In genomic region chr1:212440419-212440818, GRCh38 we compare ENCODE assay signal across 30 cellular contexts. TPM values are rescaled to one million over a fixed set of nuclear protein-coding genes. Genes with fewer than 3 reads are reported as not detected.
DNase-seq lines count a peak whose midpoint lies in the region; ATAC-seq, FAIRE-seq and TF ChIP-seq lines count a peak whose summit lies in the region.
"Had no signal": no experiment of that assay in that cellular context is flagged by ENCODE, and none has a peak within 500 bp of the region (broad histone marks: within the 10 kb centered on the region; RNA-seq: fewer than 3 reads in every experiment).

No MANE protein-coding gene starts in this region.

- H3K4me1 ChIP-seq in HEK293 (ENCODE audit: control insufficient read depth, insufficient read depth, low read length), result no peaks in the 10 kb centered on the region
- H3K4me1 ChIP-seq in neural progenitor cell, result no peaks in the 10 kb centered on the region
- H3K4me1 ChIP-seq in colonic mucosa, result no peaks in the 10 kb centered on the region
- H3K4me1 ChIP-seq in PC-3 (ENCODE audit: insufficient read depth, low read length), result no peaks in the 10 kb centered on the region
- H3K4me1 ChIP-seq: SJCRH30 had no signal

- H3K9me3 ChIP-seq in HEK293 (ENCODE audit: control insufficient read depth, insufficient read depth, low read depth, low read length) (no peaks in the 10 kb centered on the region), neural progenitor cell (ENCODE audit: low read depth) (no peaks in the 10 kb centered on the region), colonic mucosa (no peaks in the 10 kb centered on the region), PC-3 (ENCODE audit: low read length) (no peaks in the 10 kb centered on the region)
- H3K9me3 ChIP-seq: A549; BLaER1 treated with 17β-estradiol and CSF1 and Interleukin-3, amounts not matched to agents 10 nM and 100 nM; SJCRH30 had no signal

- TF ChIP-seq CTCF in HEK293 (tag by site-specific recombination; IDR thresholded peaks at IDR 0.05), result no peak
- no peak for TF ChIP-seq CTCF in coronary artery (IDR thresholded peaks at IDR 0.05)
- TF ChIP-seq CTCF in neural progenitor cell (IDR thresholded peaks at IDR 0.05), result no peak
- TF ChIP-seq CTCF in colonic mucosa (IDR thresholded peaks at IDR 0.05), result no peak
- TF ChIP-seq CTCF in PC-3 (conservative IDR thresholded peaks at IDR 0.05; ENCODE audit: low read depth, low read length), result no peak

- no peaks in the 10 kb centered on the region for H3K9me3 Mint-ChIP-seq in neural progenitor cell
- H3K9me3 Mint-ChIP-seq: CD4-positive, alpha-beta memory T cell; HFFc6 had no signal

- no peaks in the 10 kb centered on the region for H3K27me3 Mint-ChIP-seq in neural progenitor cell (ENCODE audit: insufficient read depth, low read depth)
- H3K27me3 Mint-ChIP-seq: CD4-positive, alpha-beta memory T cell had no signal

- FAIRE-seq in HTR-8/SVneo (lab: Jason Lieb, UNC), result no peak
- FAIRE-seq: A549 had no signal

- peaks cover 9% of the 10 kb centered on the region for H3K4me1 Mint-ChIP-seq in neural progenitor cell

- POLR2A ChIA-PET in HEK293 (lab: Yijun Ruan, JAX), result interaction anchor here (0.6 kb wide), 1 partner anchor 749 kb away, joined by 4 read pairs; no protein-coding TSS in a partner anchor
- POLR2A ChIA-PET in PC-3 (lab: Charles Lee; ENCODE audit: unreplicated experiment), result no interaction called here

- no peaks in the 10 kb centered on the region for H4K20me1 ChIP-seq in neural progenitor cell (ENCODE audit: low read depth)
- no peaks in the 10 kb centered on the region for H4K20me1 ChIP-seq in PC-3 (ENCODE audit: low read length)

- no TSS peak for BruUV-seq in PC-3 (replicated peaks; lab: Mats Ljungman, UMichigan)

- no peaks in the 10 kb centered on the region for H3K9me2 ChIP-seq in PC-3 (replicated peaks; ENCODE audit: low read length)

- no peak for ATAC-seq in PC-3
- ATAC-seq: A549, Right ventricle myocardium inferior, SK-N-SH treated with all-trans-retinoic acid at 6 μM for 48 hours had no signal

- DNase-seq in coronary artery (ENCODE audit: low spot score), result peak; percentile 55
- DNase-seq in head of caudate nucleus, result peak in 32 of 42 donors; percentile 30 to 89 (median 64)
- no peak for DNase-seq in neural progenitor cell (ENCODE audit: low spot score)
- DNase-seq in colonic mucosa, result no peak
- DNase-seq in PC-3, result no peak
- no peak for DNase-seq in HTR-8/SVneo (ENCODE audit: insufficient read length, low spot score)
- DNase-seq: AML-193; CD4-positive, alpha-beta memory T cell; COR-L47; DMS 273 treated with DMSO at 0.1 percent for 48 hours; DND-41; H7; HFFc6; Karpas-422; NCI-H1092 treated with DMSO at 0.1 percent for 48 hours; NCI-H1436; NCI-H187 treated with DMSO at 0.1 percent for 48 hours; NCI-H2171 treated with DMSO at 0.1 percent for 48 hours; NCI-H446; NCI-H526; NCI-H82; NK-92 treated with Interleukin-12 subunit alpha and Interleukin-12 subunit beta, amount 100 ng/mL, for 24 hours; PC-9; SJCRH30 had no signal

- H2AFZ ChIP-seq in neural progenitor cell (replicated peaks) (no peak overlapping the region), PC-3 (ENCODE audit: low read length) (no peak overlapping the region)
- H2AFZ ChIP-seq: PC-9 had no signal

- H3K9ac ChIP-seq in neural progenitor cell (no peak overlapping the region), colonic mucosa (ENCODE audit: low read depth in 2 of 2, low read length in 2 of 2) (no peak overlapping the region), PC-3 (ENCODE audit: low read length) (no peak overlapping the region)
- H3K9ac ChIP-seq: BLaER1 treated with 17β-estradiol and CSF1 and Interleukin-3, amounts not matched to agents 10 nM and 100 nM had no signal

- intact Hi-C loops in head of caudate nucleus (cut with DNase I) (no loop called here), colonic mucosa (cut with DNase I) (no loop called here), PC-3 (cut with micrococcal nuclease) (no loop called here)

- H3K4me2 ChIP-seq in neural progenitor cell (no peak overlapping the region), PC-3 (ENCODE audit: low read length) (no peak overlapping the region)
- H3K4me2 ChIP-seq: A549; BLaER1 treated with 17β-estradiol and CSF1 and Interleukin-3, amounts not matched to agents 10 nM and 100 nM; PC-9 had no signal

- H3K27ac Mint-ChIP-seq in neural progenitor cell, result peak overlapping the region; percentile 33
- H3K27ac Mint-ChIP-seq: CD4-positive, alpha-beta memory T cell; HFFc6 had no signal

- H3K27me3 ChIP-seq in neural progenitor cell (no peaks in the 10 kb centered on the region), colonic mucosa (no peaks in the 10 kb centered on the region), PC-3 (ENCODE audit: low read length) (no peaks in the 10 kb centered on the region)
- H3K27me3 ChIP-seq: BLaER1 treated with 17β-estradiol and CSF1 and Interleukin-3, amounts not matched to agents 10 nM and 100 nM; SJCRH30 had no signal

- H3K36me3 ChIP-seq in HEK293 (ENCODE audit: control insufficient read depth in 2 of 2, insufficient read depth in 1 of 2, low read length in 2 of 2) (peaks cover 14 to 20% of the 10 kb centered on the region in 2 experiments; a peak in 2 of 3 replicates), neural progenitor cell (no peaks in the 10 kb centered on the region), colonic mucosa (no peaks in the 10 kb centered on the region), PC-3 (ENCODE audit: low read depth, low read length) (peaks cover 8% of the 10 kb centered on the region)
- H3K36me3 ChIP-seq: SJCRH30 had no signal

- no peaks in the 10 kb centered on the region for H3F3A ChIP-seq in neural progenitor cell (ENCODE audit: low read depth)
- no peaks in the 10 kb centered on the region for H3F3A ChIP-seq in PC-3 (ENCODE audit: low read length, unreplicated experiment)

- H3K27ac ChIP-seq in HEK293 (ENCODE audit: extremely low read depth, low read depth, low read length) (no peak overlapping the region), coronary artery (no peak overlapping the region), neural progenitor cell (no peak overlapping the region), colonic mucosa (no peak overlapping the region), PC-3 (ENCODE audit: low read length) (no peak overlapping the region)
- H3K27ac ChIP-seq: A549; BLaER1 treated with 17β-estradiol and CSF1 and Interleukin-3, amounts not matched to agents 10 nM and 100 nM; HL-60; PC-9; SJCRH30 had no signal

- H3K4me3 ChIP-seq in HEK293 (ENCODE audit: low read depth, low read length) (no peak overlapping the region), coronary artery (no peak overlapping the region), neural progenitor cell (no peak overlapping the region), colonic mucosa (no peak overlapping the region), PC-3 (ENCODE audit: low read length) (no peak overlapping the region)
- H3K4me3 ChIP-seq: A549; BLaER1 treated with 17β-estradiol and CSF1 and Interleukin-3, amounts not matched to agents 10 nM and 100 nM; PC-9; SJCRH30 had no signal

- CTCF ChIA-PET in HEK293 (lab: Yijun Ruan, JAX), result interaction anchor here (3.0 kb wide), 1 partner anchor 16 kb away, joined by 25 read pairs; no protein-coding TSS in a partner anchor
- CTCF ChIA-PET in PC-3 (lab: Charles Lee), result no interaction called here

- peaks cover 1% of the 10 kb centered on the region for H3K36me3 Mint-ChIP-seq in neural progenitor cell

- H3K4me3 Mint-ChIP-seq in neural progenitor cell, result no peak overlapping the region
- H3K4me3 Mint-ChIP-seq: CD4-positive, alpha-beta memory T cell; HFFc6 had no signal

- H3K79me2 ChIP-seq in neural progenitor cell (ENCODE audit: low read depth), result no peaks in the 10 kb centered on the region
- H3K79me2 ChIP-seq in PC-3 (ENCODE audit: low read length), result peaks cover 39% of the 10 kb centered on the region

TF ChIP-seq in HEK293, 187 proteins besides CTCF, POLR2A, EP300 and RAD21:
- TF ChIP-seq ZFP69B (tag by site-specific recombination; IDR thresholded peaks at IDR 0.05) (no peak), MZF1 (tag by site-specific recombination; IDR thresholded peaks at IDR 0.05; ENCODE audit: borderline replicate concordance) (no peak), ZNF23 (tag by site-specific recombination; IDR thresholded peaks at IDR 0.05; ENCODE audit: borderline replicate concordance) (no peak), ZBTB17 (tag by site-specific recombination; IDR thresholded peaks at IDR 0.05) (0 out of 2 replicates have a peak, but pooled peaks have one; percentile 16), ZFHX2 (tag by site-specific recombination; conservative IDR thresholded peaks at IDR 0.05) (0 out of 2 replicates have a peak, but pooled peaks have one; percentile 21), ZNF202 (tag by site-specific recombination; IDR thresholded peaks at IDR 0.05; ENCODE audit: borderline replicate concordance) (no peak), HOXA7 (CRISPR knock-in tag; IDR thresholded peaks at IDR 0.05; ENCODE audit: borderline replicate concordance) (no peak)

RNA-seq across cellular contexts. Expression of gene NENF, which starts 7.7 kb away (rescaled TPM):
- total RNA-seq in neural progenitor cell (ENCODE audit: low replicate concordance) (6.8 and 8.2 TPM in 2 replicates), colonic mucosa (10 to 100 TPM; 43.4 to 43.9 TPM), PC-3 (2014; rRNA removed) (153 and 161 TPM in 2 replicates)

RNA-seq across cellular contexts. Expression of gene PACC1, which starts 25.7 kb away (rescaled TPM):
- total RNA-seq in neural progenitor cell (ENCODE audit: low replicate concordance) (16.5 and 21.1 TPM in 2 replicates), colonic mucosa (1 to 10 TPM; 2.6 to 3.1 TPM), PC-3 (2014; rRNA removed) (18.7 and 37.5 TPM in 2 replicates)

Comparison
In these comparisons a context has a peak if more than half of its experiments do, and no peak if none do; other contexts are left out.
1. DNase-seq: peak in coronary artery (single experiment) and head of caudate nucleus (32 of 42); none in neural progenitor cell (single experiment), colonic mucosa (single experiment), PC-3 (single experiment) and HTR-8/SVneo (single experiment).